1 cellular context compared by ENCODE assay signal in the genomic region with DNA sequence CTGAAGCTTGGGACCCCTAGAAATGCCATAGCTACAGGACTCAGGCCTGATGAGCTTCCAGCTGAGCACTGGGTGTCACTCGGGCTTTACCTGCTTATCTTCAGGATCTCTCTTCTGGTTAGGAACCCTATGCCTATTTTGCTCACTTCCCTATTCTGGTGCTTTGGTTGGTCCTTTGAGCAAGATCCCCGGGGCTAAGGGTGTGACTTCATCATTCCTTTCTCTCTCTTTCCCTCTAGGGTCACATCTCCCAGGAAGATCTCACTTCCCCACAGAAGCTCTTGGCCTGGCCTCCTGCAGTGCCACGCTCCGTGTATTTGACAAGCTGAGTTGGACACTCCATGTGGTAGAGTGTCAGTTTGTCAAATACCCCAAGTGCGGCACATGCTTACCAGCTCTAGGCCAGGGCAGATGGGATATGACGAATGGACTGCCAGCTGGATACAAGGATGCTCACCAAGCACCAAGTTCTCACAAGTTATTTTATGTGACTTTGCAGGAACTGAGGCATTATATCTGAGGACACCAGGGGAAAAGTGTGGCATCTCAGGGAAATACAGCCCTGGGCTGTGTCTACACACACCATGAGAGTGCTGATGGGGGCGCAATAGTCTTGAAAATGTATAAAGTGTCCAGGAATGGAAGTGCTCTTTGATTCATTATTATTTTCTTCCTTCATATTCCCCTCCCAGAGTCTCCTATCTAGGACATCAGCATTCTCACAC.
TF ChIP-seq lines count a peak whose summit lies in the region.

No MANE protein-coding gene starts in this region.

TF ChIP-seq in K562, 482 proteins besides CTCF, POLR2A, EP300 and RAD21 (continued from another document and continues in another):
- TF ChIP-seq, protein P1, sequence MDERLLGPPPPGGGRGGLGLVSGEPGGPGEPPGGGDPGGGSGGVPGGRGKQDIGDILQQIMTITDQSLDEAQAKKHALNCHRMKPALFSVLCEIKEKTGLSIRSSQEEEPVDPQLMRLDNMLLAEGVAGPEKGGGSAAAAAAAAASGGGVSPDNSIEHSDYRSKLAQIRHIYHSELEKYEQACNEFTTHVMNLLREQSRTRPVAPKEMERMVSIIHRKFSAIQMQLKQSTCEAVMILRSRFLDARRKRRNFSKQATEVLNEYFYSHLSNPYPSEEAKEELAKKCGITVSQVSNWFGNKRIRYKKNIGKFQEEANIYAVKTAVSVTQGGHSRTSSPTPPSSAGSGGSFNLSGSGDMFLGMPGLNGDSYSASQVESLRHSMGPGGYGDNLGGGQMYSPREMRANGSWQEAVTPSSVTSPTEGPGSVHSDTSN (CRISPR knock-in tag; IDR thresholded peaks at IDR 0.05; ENCODE audit: low read depth), result no peak
- TF ChIP-seq, protein P1 (tag; conservative IDR thresholded peaks at IDR 0.05; ENCODE audit: low read depth), result 0 out of 2 replicates have a peak, but pooled peaks have one; percentile 17
- TF ChIP-seq HDAC2 (IDR thresholded peaks at IDR 0.05), result no peak
- no peak for TF ChIP-seq SMARCA5 (IDR thresholded peaks at IDR 0.05)
- no peak for TF ChIP-seq EGR1 (conservative IDR thresholded peaks at IDR 0.05)
- no peak for TF ChIP-seq TEAD1 (CRISPR knock-in tag; IDR thresholded peaks at IDR 0.05)
- TF ChIP-seq, protein P2, sequence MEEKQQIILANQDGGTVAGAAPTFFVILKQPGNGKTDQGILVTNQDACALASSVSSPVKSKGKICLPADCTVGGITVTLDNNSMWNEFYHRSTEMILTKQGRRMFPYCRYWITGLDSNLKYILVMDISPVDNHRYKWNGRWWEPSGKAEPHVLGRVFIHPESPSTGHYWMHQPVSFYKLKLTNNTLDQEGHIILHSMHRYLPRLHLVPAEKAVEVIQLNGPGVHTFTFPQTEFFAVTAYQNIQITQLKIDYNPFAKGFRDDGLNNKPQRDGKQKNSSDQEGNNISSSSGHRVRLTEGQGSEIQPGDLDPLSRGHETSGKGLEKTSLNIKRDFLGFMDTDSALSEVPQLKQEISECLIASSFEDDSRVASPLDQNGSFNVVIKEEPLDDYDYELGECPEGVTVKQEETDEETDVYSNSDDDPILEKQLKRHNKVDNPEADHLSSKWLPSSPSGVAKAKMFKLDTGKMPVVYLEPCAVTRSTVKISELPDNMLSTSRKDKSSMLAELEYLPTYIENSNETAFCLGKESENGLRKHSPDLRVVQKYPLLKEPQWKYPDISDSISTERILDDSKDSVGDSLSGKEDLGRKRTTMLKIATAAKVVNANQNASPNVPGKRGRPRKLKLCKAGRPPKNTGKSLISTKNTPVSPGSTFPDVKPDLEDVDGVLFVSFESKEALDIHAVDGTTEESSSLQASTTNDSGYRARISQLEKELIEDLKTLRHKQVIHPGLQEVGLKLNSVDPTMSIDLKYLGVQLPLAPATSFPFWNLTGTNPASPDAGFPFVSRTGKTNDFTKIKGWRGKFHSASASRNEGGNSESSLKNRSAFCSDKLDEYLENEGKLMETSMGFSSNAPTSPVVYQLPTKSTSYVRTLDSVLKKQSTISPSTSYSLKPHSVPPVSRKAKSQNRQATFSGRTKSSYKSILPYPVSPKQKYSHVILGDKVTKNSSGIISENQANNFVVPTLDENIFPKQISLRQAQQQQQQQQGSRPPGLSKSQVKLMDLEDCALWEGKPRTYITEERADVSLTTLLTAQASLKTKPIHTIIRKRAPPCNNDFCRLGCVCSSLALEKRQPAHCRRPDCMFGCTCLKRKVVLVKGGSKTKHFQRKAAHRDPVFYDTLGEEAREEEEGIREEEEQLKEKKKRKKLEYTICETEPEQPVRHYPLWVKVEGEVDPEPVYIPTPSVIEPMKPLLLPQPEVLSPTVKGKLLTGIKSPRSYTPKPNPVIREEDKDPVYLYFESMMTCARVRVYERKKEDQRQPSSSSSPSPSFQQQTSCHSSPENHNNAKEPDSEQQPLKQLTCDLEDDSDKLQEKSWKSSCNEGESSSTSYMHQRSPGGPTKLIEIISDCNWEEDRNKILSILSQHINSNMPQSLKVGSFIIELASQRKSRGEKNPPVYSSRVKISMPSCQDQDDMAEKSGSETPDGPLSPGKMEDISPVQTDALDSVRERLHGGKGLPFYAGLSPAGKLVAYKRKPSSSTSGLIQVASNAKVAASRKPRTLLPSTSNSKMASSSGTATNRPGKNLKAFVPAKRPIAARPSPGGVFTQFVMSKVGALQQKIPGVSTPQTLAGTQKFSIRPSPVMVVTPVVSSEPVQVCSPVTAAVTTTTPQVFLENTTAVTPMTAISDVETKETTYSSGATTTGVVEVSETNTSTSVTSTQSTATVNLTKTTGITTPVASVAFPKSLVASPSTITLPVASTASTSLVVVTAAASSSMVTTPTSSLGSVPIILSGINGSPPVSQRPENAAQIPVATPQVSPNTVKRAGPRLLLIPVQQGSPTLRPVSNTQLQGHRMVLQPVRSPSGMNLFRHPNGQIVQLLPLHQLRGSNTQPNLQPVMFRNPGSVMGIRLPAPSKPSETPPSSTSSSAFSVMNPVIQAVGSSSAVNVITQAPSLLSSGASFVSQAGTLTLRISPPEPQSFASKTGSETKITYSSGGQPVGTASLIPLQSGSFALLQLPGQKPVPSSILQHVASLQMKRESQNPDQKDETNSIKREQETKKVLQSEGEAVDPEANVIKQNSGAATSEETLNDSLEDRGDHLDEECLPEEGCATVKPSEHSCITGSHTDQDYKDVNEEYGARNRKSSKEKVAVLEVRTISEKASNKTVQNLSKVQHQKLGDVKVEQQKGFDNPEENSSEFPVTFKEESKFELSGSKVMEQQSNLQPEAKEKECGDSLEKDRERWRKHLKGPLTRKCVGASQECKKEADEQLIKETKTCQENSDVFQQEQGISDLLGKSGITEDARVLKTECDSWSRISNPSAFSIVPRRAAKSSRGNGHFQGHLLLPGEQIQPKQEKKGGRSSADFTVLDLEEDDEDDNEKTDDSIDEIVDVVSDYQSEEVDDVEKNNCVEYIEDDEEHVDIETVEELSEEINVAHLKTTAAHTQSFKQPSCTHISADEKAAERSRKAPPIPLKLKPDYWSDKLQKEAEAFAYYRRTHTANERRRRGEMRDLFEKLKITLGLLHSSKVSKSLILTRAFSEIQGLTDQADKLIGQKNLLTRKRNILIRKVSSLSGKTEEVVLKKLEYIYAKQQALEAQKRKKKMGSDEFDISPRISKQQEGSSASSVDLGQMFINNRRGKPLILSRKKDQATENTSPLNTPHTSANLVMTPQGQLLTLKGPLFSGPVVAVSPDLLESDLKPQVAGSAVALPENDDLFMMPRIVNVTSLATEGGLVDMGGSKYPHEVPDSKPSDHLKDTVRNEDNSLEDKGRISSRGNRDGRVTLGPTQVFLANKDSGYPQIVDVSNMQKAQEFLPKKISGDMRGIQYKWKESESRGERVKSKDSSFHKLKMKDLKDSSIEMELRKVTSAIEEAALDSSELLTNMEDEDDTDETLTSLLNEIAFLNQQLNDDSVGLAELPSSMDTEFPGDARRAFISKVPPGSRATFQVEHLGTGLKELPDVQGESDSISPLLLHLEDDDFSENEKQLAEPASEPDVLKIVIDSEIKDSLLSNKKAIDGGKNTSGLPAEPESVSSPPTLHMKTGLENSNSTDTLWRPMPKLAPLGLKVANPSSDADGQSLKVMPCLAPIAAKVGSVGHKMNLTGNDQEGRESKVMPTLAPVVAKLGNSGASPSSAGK (IDR thresholded peaks at IDR 0.05), result peak; percentile 57
- no peak for TF ChIP-seq ZNF282 (CRISPR knock-in tag; IDR thresholded peaks at IDR 0.05)
- TF ChIP-seq, protein P3, sequence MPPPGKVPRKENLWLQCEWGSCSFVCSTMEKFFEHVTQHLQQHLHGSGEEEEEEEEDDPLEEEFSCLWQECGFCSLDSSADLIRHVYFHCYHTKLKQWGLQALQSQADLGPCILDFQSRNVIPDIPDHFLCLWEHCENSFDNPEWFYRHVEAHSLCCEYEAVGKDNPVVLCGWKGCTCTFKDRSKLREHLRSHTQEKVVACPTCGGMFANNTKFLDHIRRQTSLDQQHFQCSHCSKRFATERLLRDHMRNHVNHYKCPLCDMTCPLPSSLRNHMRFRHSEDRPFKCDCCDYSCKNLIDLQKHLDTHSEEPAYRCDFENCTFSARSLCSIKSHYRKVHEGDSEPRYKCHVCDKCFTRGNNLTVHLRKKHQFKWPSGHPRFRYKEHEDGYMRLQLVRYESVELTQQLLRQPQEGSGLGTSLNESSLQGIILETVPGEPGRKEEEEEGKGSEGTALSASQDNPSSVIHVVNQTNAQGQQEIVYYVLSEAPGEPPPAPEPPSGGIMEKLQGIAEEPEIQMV (tag; conservative IDR thresholded peaks at IDR 0.05; ENCODE audit: low read depth), result no peak
- no peak for TF ChIP-seq CREM (IDR thresholded peaks at IDR 0.05; ENCODE audit: low read depth)
- TF ChIP-seq, protein P4, sequence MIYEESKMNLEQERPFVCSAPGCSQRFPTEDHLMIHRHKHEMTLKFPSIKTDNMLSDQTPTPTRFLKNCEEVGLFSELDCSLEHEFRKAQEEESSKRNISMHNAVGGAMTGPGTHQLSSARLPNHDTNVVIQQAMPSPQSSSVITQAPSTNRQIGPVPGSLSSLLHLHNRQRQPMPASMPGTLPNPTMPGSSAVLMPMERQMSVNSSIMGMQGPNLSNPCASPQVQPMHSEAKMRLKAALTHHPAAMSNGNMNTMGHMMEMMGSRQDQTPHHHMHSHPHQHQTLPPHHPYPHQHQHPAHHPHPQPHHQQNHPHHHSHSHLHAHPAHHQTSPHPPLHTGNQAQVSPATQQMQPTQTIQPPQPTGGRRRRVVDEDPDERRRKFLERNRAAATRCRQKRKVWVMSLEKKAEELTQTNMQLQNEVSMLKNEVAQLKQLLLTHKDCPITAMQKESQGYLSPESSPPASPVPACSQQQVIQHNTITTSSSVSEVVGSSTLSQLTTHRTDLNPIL (CRISPR knock-in tag; IDR thresholded peaks at IDR 0.05), result no peak
- TF ChIP-seq, protein P5, sequence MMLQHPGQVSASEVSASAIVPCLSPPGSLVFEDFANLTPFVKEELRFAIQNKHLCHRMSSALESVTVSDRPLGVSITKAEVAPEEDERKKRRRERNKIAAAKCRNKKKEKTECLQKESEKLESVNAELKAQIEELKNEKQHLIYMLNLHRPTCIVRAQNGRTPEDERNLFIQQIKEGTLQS (IDR thresholded peaks at IDR 0.05), result no peak
- TF ChIP-seq, protein P5 (CRISPR knock-in tag; conservative IDR thresholded peaks at IDR 0.05), result no peak
- TF ChIP-seq SMAD4 (CRISPR knock-in tag; conservative IDR thresholded peaks at IDR 0.05), result no peak
- TF ChIP-seq, protein P6, sequence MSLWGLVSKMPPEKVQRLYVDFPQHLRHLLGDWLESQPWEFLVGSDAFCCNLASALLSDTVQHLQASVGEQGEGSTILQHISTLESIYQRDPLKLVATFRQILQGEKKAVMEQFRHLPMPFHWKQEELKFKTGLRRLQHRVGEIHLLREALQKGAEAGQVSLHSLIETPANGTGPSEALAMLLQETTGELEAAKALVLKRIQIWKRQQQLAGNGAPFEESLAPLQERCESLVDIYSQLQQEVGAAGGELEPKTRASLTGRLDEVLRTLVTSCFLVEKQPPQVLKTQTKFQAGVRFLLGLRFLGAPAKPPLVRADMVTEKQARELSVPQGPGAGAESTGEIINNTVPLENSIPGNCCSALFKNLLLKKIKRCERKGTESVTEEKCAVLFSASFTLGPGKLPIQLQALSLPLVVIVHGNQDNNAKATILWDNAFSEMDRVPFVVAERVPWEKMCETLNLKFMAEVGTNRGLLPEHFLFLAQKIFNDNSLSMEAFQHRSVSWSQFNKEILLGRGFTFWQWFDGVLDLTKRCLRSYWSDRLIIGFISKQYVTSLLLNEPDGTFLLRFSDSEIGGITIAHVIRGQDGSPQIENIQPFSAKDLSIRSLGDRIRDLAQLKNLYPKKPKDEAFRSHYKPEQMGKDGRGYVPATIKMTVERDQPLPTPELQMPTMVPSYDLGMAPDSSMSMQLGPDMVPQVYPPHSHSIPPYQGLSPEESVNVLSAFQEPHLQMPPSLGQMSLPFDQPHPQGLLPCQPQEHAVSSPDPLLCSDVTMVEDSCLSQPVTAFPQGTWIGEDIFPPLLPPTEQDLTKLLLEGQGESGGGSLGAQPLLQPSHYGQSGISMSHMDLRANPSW (CRISPR knock-in tag; IDR thresholded peaks at IDR 0.05), result no peak
- TF ChIP-seq, protein P7, sequence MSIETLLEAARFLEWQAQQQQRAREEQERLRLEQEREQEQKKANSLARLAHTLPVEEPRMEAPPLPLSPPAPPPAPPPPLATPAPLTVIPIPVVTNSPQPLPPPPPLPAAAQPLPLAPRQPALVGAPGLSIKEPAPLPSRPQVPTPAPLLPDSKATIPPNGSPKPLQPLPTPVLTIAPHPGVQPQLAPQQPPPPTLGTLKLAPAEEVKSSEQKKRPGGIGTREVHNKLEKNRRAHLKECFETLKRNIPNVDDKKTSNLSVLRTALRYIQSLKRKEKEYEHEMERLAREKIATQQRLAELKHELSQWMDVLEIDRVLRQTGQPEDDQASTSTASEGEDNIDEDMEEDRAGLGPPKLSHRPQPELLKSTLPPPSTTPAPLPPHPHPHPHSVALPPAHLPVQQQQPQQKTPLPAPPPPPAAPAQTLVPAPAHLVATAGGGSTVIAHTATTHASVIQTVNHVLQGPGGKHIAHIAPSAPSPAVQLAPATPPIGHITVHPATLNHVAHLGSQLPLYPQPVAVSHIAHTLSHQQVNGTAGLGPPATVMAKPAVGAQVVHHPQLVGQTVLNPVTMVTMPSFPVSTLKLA (conservative IDR thresholded peaks at IDR 0.05), result peak; percentile 64
- no peak for TF ChIP-seq RAD51 (IDR thresholded peaks at IDR 0.05; ENCODE audit: borderline replicate concordance, low read depth)
- TF ChIP-seq, protein P8, sequence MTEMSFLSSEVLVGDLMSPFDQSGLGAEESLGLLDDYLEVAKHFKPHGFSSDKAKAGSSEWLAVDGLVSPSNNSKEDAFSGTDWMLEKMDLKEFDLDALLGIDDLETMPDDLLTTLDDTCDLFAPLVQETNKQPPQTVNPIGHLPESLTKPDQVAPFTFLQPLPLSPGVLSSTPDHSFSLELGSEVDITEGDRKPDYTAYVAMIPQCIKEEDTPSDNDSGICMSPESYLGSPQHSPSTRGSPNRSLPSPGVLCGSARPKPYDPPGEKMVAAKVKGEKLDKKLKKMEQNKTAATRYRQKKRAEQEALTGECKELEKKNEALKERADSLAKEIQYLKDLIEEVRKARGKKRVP (CRISPR knock-in tag; IDR thresholded peaks at IDR 0.05), result no peak
- TF ChIP-seq, protein P9, sequence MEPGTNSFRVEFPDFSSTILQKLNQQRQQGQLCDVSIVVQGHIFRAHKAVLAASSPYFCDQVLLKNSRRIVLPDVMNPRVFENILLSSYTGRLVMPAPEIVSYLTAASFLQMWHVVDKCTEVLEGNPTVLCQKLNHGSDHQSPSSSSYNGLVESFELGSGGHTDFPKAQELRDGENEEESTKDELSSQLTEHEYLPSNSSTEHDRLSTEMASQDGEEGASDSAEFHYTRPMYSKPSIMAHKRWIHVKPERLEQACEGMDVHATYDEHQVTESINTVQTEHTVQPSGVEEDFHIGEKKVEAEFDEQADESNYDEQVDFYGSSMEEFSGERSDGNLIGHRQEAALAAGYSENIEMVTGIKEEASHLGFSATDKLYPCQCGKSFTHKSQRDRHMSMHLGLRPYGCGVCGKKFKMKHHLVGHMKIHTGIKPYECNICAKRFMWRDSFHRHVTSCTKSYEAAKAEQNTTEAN (CRISPR knock-in tag; IDR thresholded peaks at IDR 0.05), result no peak
- no peak for TF ChIP-seq SETDB1 (IDR thresholded peaks at IDR 0.05; ENCODE audit: low read length)
- TF ChIP-seq KAT8 (IDR thresholded peaks at IDR 0.05; ENCODE audit: low read depth), result no peak
- no peak for TF ChIP-seq HEY1 (CRISPR knock-in tag; IDR thresholded peaks at IDR 0.05; ENCODE audit: borderline replicate concordance)
- no peak for TF ChIP-seq RBM17 (IDR thresholded peaks at IDR 0.05; ENCODE audit: borderline replicate concordance, low read depth, low read length)
